Comparison of ENCODE assay signal across 26 cellular contexts in genomic region chr5:36670548-36670947, GRCh38.
"Had no signal": no experiment of that assay in that cellular context is flagged by ENCODE, and none has a peak within 500 bp of the region (broad histone marks: within the 10 kb centered on the region; RNA-seq: fewer than 3 reads in every experiment).

No MANE protein-coding gene starts in this region.

- ATAC-seq: foreskin keratinocyte; naive thymus-derived CD8-positive, alpha-beta T cell; stimulated activated effector memory CD8-positive, alpha-beta T cell treated with anti-CD3 and anti-CD28 coated beads, Interleukin-12 subunit alpha, Interleukin-12 subunit beta, amount 100 ng/mL, for 72 hours had no signal

- H3K4me3 ChIP-seq: colonic mucosa, esophagus muscularis mucosa, prostate gland, right atrium auricular region, sigmoid colon, testis, tibial artery, upper lobe of left lung had no signal

- H3K36me3 ChIP-seq: colonic mucosa, prostate gland, sigmoid colon, tibial artery, upper lobe of left lung had no signal

- H3K4me1 ChIP-seq: colonic mucosa, foreskin keratinocyte, prostate gland, sigmoid colon, testis, tibial artery, upper lobe of left lung had no signal

- H3K27me3 ChIP-seq: colonic mucosa, esophagus muscularis mucosa, foreskin keratinocyte, right atrium auricular region, sigmoid colon, testis, tibial artery, upper lobe of left lung had no signal

- H3K4me3 Mint-ChIP-seq: dendritic cell treated with granulocyte-macrophage colony-stimulating factor and Interleukin-4, amounts not matched to agents 40 ng/mL and 50 ng/mL, for 4 days; endodermal cell; immature natural killer cell; naive thymus-derived CD8-positive, alpha-beta T cell; nephron progenitor cell; stimulated activated effector memory CD8-positive, alpha-beta T cell treated with anti-CD3 and anti-CD28 coated beads, Interleukin-12 subunit alpha, Interleukin-12 subunit beta, amount 100 ng/mL, for 72 hours had no signal

- H3K27ac Mint-ChIP-seq: dendritic cell treated with granulocyte-macrophage colony-stimulating factor and Interleukin-4, amounts not matched to agents 40 ng/mL and 50 ng/mL, for 4 days; endodermal cell; immature natural killer cell; naive thymus-derived CD8-positive, alpha-beta T cell; nephron progenitor cell; stimulated activated effector memory CD8-positive, alpha-beta T cell treated with anti-CD3 and anti-CD28 coated beads, Interleukin-12 subunit alpha, Interleukin-12 subunit beta, amount 100 ng/mL, for 72 hours had no signal

- H3K27me3 Mint-ChIP-seq: dendritic cell treated with granulocyte-macrophage colony-stimulating factor and Interleukin-4, amounts not matched to agents 40 ng/mL and 50 ng/mL, for 4 days had no signal

- DNase-seq: colonic mucosa; effector CD8-positive, alpha-beta T cell; endodermal cell; foreskin keratinocyte; hypothalamus; immature natural killer cell; islet precursor cell; kidney glomerular epithelial cell; mesendoderm; naive thymus-derived CD8-positive, alpha-beta T cell; nephron progenitor cell; nucleus accumbens; sigmoid colon; stimulated activated CD4-positive, alpha-beta T cell treated with anti-CD3 and anti-CD28 coated beads, Interleukin-2, amount 100 ng/mL, for 24 hours; stimulated activated CD4-positive, alpha-beta T cell treated with anti-CD3 and anti-CD28 coated beads, Interleukin-4, amount 100 ng/mL, for 24 hours; stimulated activated naive CD4-positive, alpha-beta T cell treated with Interleukin-2 at 50 U/mL for 16 hours; substantia nigra; testis; tibial artery; upper lobe of left lung had no signal

- H3K9me3 Mint-ChIP-seq: dendritic cell treated with granulocyte-macrophage colony-stimulating factor and Interleukin-4, amounts not matched to agents 40 ng/mL and 50 ng/mL, for 4 days; endodermal cell; immature natural killer cell; naive thymus-derived CD8-positive, alpha-beta T cell; nephron progenitor cell; stimulated activated effector memory CD8-positive, alpha-beta T cell treated with anti-CD3 and anti-CD28 coated beads, Interleukin-12 subunit alpha, Interleukin-12 subunit beta, amount 100 ng/mL, for 72 hours had no signal

- H3K4me1 Mint-ChIP-seq: immature natural killer cell; naive thymus-derived CD8-positive, alpha-beta T cell; stimulated activated effector memory CD8-positive, alpha-beta T cell treated with anti-CD3 and anti-CD28 coated beads, Interleukin-12 subunit alpha, Interleukin-12 subunit beta, amount 100 ng/mL, for 72 hours had no signal

- H3K9me3 ChIP-seq: colonic mucosa, esophagus muscularis mucosa, prostate gland, right atrium auricular region, sigmoid colon, testis, tibial artery, upper lobe of left lung had no signal

- H3K27ac ChIP-seq: colonic mucosa, esophagus muscularis mucosa, foreskin keratinocyte, prostate gland, right atrium auricular region, sigmoid colon, testis, tibial artery, upper lobe of left lung had no signal

- FAIRE-seq: endothelial cell of umbilical vein had no signal
